In genomic region chr11:87213444-87213843, GRCh38 we compare ENCODE assay signal across 17 cellular contexts.
DNase-seq lines count a peak whose midpoint lies in the region; ATAC-seq lines count a peak whose summit lies in the region.
"Had no signal": no experiment of that assay in that cellular context is flagged by ENCODE, and none has a peak within 500 bp of the region (broad histone marks: within the 10 kb centered on the region; RNA-seq: fewer than 3 reads in every experiment).

No MANE protein-coding gene starts in this region.

- WGBS in mesenchymal stem cell: 94% methylated on average over 1 of the region's 2 CpGs

- no peak overlapping the region for H2BK120ac ChIP-seq in mesenchymal stem cell (ENCODE audit: low read depth, low read length)

- H3K36me3 Mint-ChIP-seq in T-helper 17 cell (ENCODE audit: low read depth): no peaks in the 10 kb centered on the region

- H3K4me2 ChIP-seq in mesenchymal stem cell (ENCODE audit: low read length, poor library complexity, severe bottlenecking): no peak overlapping the region
- H3K4me2 ChIP-seq: BLaER1 treated with 17β-estradiol and CSF1 and Interleukin-3, amounts not matched to agents 10 nM and 100 nM had no signal

- no peak overlapping the region for H3K27ac ChIP-seq in mesenchymal stem cell (ENCODE audit: low read length, poor library complexity, severe bottlenecking)
- H3K27ac ChIP-seq: BLaER1 treated with 17β-estradiol and CSF1 and Interleukin-3, amounts not matched to agents 10 nM and 100 nM; colonic mucosa; prostate gland had no signal

- no peak overlapping the region for H4K91ac ChIP-seq in mesenchymal stem cell (ENCODE audit: low read length)

- no peak overlapping the region for H2BK15ac ChIP-seq in mesenchymal stem cell (ENCODE audit: low read depth, poor library complexity, severe bottlenecking)

- peaks cover 12% of the 10 kb centered on the region for H3K79me1 ChIP-seq in mesenchymal stem cell (replicated peaks; ENCODE audit: low read length, poor library complexity, severe bottlenecking)

- no peak overlapping the region for H3K4ac ChIP-seq in mesenchymal stem cell (ENCODE audit: low read depth in 1 of 2, low read length in 2 of 2)

- no peaks in the 10 kb centered on the region for H3K4me1 ChIP-seq in mesenchymal stem cell (ENCODE audit: control insufficient read depth, insufficient read depth, low read depth, low read length)
- H3K4me1 ChIP-seq: BLaER1 treated with 17β-estradiol and CSF1 and Interleukin-3, amounts not matched to agents 10 nM and 100 nM; colonic mucosa; prostate gland had no signal

- H3K27ac Mint-ChIP-seq in T-helper 17 cell: no peak overlapping the region
- H3K27ac Mint-ChIP-seq: stimulated activated naive B cell treated with anti-CD40 and anti-IgM and Interleukin-4, amounts not matched to agents 10 μg/mL and 1 μg/mL and 100 μg/mL, for 72 hours had no signal

- H2BK5ac ChIP-seq in mesenchymal stem cell (ENCODE audit: low read depth, low read length, poor library complexity, severe bottlenecking): no peak overlapping the region

- no peak overlapping the region for H3K9ac ChIP-seq in mesenchymal stem cell (ENCODE audit: low read length)
- H3K9ac ChIP-seq: BLaER1 treated with 17β-estradiol and CSF1 and Interleukin-3, amounts not matched to agents 10 nM and 100 nM had no signal

- no peaks in the 10 kb centered on the region for H3K36me3 ChIP-seq in mesenchymal stem cell (ENCODE audit: control insufficient read depth in 1 of 2, insufficient read depth in 2 of 2, low read depth in 1 of 2, low read length in 2 of 2)
- H3K36me3 ChIP-seq: colonic mucosa, prostate gland had no signal

- H2AFZ ChIP-seq in mesenchymal stem cell (ENCODE audit: low read depth, low read length): no peak overlapping the region

- no peaks in the 10 kb centered on the region for H3K27me3 ChIP-seq in mesenchymal stem cell (ENCODE audit: control insufficient read depth in 1 of 2, insufficient read depth in 1 of 2, low read length in 2 of 2)
- H3K27me3 ChIP-seq: BLaER1 treated with 17β-estradiol and CSF1 and Interleukin-3, amounts not matched to agents 10 nM and 100 nM; colonic mucosa had no signal

- H2AK5ac ChIP-seq in mesenchymal stem cell (ENCODE audit: low read length, severe bottlenecking): no peak overlapping the region

- H3K4me1 Mint-ChIP-seq in T-helper 17 cell: peaks cover 5% of the 10 kb centered on the region

- DNase-seq in SKM-1 (lab: John Stamatoyannopoulos, UW; ENCODE audit: unreplicated experiment) (no peak), T-helper 17 cell (no peak), mesenchymal stem cell (no peak)
- no peak for DNase-seq in activated CD8-positive, alpha-beta memory T cell treated with anti-CD3 and anti-CD28 coated beads for 24 hours
- DNase-seq: colonic mucosa; GF-D8; MV-4-11; NCI-H446; stimulated activated CD4-positive, alpha-beta T cell treated with anti-CD3 and anti-CD28 coated beads, Interleukin-2, amount 100 ng/mL, for 24 hours; stimulated activated naive B cell treated with anti-CD40 and anti-IgM and Interleukin-4, amounts not matched to agents 10 μg/mL and 1 μg/mL and 100 μg/mL, for 72 hours; T-helper 9 cell had no signal

- H3K23ac ChIP-seq in mesenchymal stem cell (ENCODE audit: low read length in 2 of 2): no peak overlapping the region

- no peak overlapping the region for H3K18ac ChIP-seq in mesenchymal stem cell (ENCODE audit: low read depth in 1 of 2, low read length in 2 of 2)

- H3K4me3 ChIP-seq in mesenchymal stem cell (ENCODE audit: insufficient read depth in 1 of 2, low read depth in 1 of 2, low read length in 2 of 2): no peak overlapping the region
- H3K4me3 ChIP-seq: BLaER1 treated with 17β-estradiol and CSF1 and Interleukin-3, amounts not matched to agents 10 nM and 100 nM; colonic mucosa; prostate gland had no signal

- H3K4me3 Mint-ChIP-seq in T-helper 17 cell: no peak overlapping the region
- H3K4me3 Mint-ChIP-seq: stimulated activated naive B cell treated with anti-CD40 and anti-IgM and Interleukin-4, amounts not matched to agents 10 μg/mL and 1 μg/mL and 100 μg/mL, for 72 hours had no signal

- no peaks in the 10 kb centered on the region for H3K27me3 Mint-ChIP-seq in T-helper 17 cell
- H3K27me3 Mint-ChIP-seq: stimulated activated naive B cell treated with anti-CD40 and anti-IgM and Interleukin-4, amounts not matched to agents 10 μg/mL and 1 μg/mL and 100 μg/mL, for 72 hours had no signal

- no peak overlapping the region for H3K14ac ChIP-seq in mesenchymal stem cell (ENCODE audit: low read length in 2 of 2)

- H2BK12ac ChIP-seq in mesenchymal stem cell (ENCODE audit: low read length in 2 of 2): no peak overlapping the region

- H3K9me3 ChIP-seq in T-helper 17 cell (ENCODE audit: control insufficient read depth, low read length, poor library complexity, severe bottlenecking) (no peaks in the 10 kb centered on the region), mesenchymal stem cell (ENCODE audit: control insufficient read depth, low read length) (no peaks in the 10 kb centered on the region)
- H3K9me3 ChIP-seq: BLaER1 treated with 17β-estradiol and CSF1 and Interleukin-3, amounts not matched to agents 10 nM and 100 nM; colonic mucosa; prostate gland had no signal

- no peak overlapping the region for H4K8ac ChIP-seq in mesenchymal stem cell (ENCODE audit: low read length)

- peak; percentile 81 for ATAC-seq in GM18502 (IDR thresholded peaks at IDR 0.05; ENCODE audit: poor library complexity, unreplicated experiment)
- ATAC-seq in GM19438 (IDR thresholded peaks at IDR 0.05; ENCODE audit: low read depth, unreplicated experiment): peak; percentile 68
- peak; percentile 92 for ATAC-seq in HG02852 (IDR thresholded peaks at IDR 0.05; ENCODE audit: unreplicated experiment)
- ATAC-seq in HG03521 (IDR thresholded peaks at IDR 0.05; ENCODE audit: unreplicated experiment): peak; percentile 65
- ATAC-seq in T-helper 17 cell: no peak
